Comparison of ENCODE assay signal across 28 cellular contexts in the genomic region with DNA sequence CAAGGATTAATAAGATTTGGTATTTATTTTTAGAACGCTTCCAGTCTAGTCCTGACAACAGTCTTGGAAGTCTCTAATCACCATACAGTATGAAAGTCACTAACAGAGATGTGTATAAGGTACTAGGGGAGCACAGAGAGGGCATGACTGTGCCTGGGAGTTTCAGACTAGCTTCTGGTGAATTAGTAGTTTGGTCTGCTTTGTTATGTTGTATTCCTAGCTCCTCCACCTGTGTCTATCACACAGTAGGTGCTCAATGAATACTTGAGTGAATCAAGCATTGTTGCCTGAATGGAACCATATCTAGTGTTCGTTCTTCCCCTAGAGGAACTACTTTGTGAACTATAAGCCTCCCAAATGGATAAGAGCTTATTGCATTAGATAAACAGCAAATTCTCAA.
"Had no signal": no experiment of that assay in that cellular context is flagged by ENCODE, and none has a peak within 500 bp of the region (broad histone marks: within the 10 kb centered on the region; RNA-seq: fewer than 3 reads in every experiment).

No MANE protein-coding gene starts in this region.

- ATAC-seq: activated T-cell treated with anti-CD3 and anti-CD28 coated beads, Interleukin-2, amount 50 U/mL, for 72 hours; effector memory CD8-positive, alpha-beta T cell; foreskin keratinocyte; gastrocnemius medialis; heart left ventricle had no signal

- H3K27ac ChIP-seq: brain microvascular endothelial cell, esophagus muscularis mucosa, foreskin keratinocyte, gastrocnemius medialis, heart left ventricle had no signal

- H3K4me3 Mint-ChIP-seq: activated CD4-positive, alpha-beta memory T cell treated with anti-CD3 and anti-CD28 coated beads, Interleukin-2, amount 10 ng/mL, durations not matched to agents 7 days and 5 days; activated CD4-positive, alpha-beta T cell treated with anti-CD3 and anti-CD28 coated beads, Interleukin-2, amount 10 ng/mL, durations not matched to agents 7 days and 5 days; activated naive CD4-positive, alpha-beta T cell treated with anti-CD3 and anti-CD28 coated beads, Interleukin-2, amount 10 ng/mL, durations not matched to agents 7 days and 5 days; activated naive CD8-positive, alpha-beta T cell; activated T-cell treated with anti-CD3 and anti-CD28 coated beads, Interleukin-2, amount 50 U/mL, for 24 hours; activated T-cell treated with anti-CD3 and anti-CD28 coated beads, Interleukin-2, amount 50 U/mL, for 72 hours; central memory CD8-positive, alpha-beta T cell; effector memory CD8-positive, alpha-beta T cell had no signal

- H3K27ac Mint-ChIP-seq: activated CD4-positive, alpha-beta memory T cell treated with anti-CD3 and anti-CD28 coated beads, Interleukin-2, amount 10 ng/mL, durations not matched to agents 7 days and 5 days; activated CD4-positive, alpha-beta T cell treated with anti-CD3 and anti-CD28 coated beads, Interleukin-2, amount 10 ng/mL, durations not matched to agents 7 days and 5 days; activated naive CD4-positive, alpha-beta T cell treated with anti-CD3 and anti-CD28 coated beads, Interleukin-2, amount 10 ng/mL, durations not matched to agents 7 days and 5 days; activated T-cell treated with anti-CD3 and anti-CD28 coated beads, Interleukin-2, amount 50 U/mL, for 24 hours had no signal

- H3K4me3 ChIP-seq: esophagus muscularis mucosa, gastrocnemius medialis, heart left ventricle had no signal

- H3K27me3 ChIP-seq: brain microvascular endothelial cell, esophagus muscularis mucosa, foreskin keratinocyte, gastrocnemius medialis, heart left ventricle had no signal

- DNase-seq: activated CD4-positive, alpha-beta memory T cell treated with anti-CD3 and anti-CD28 coated beads, Interleukin-2, amount 10 ng/mL, durations not matched to agents 7 days and 5 days; activated CD4-positive, alpha-beta T cell treated with anti-CD3 and anti-CD28 coated beads for 1 hour; activated CD4-positive, alpha-beta T cell treated with anti-CD3 and anti-CD28 coated beads for 4 hours; activated CD4-positive, alpha-beta T cell treated with anti-CD3 and anti-CD28 coated beads, Interleukin-2, amount 10 ng/mL, durations not matched to agents 7 days and 5 days; activated CD4-positive, alpha-beta T cell treated with anti-CD3 and anti-CD28 coated beads, Interleukin-2, amount 50 U/mL, for 4 hours; activated CD8-positive, alpha-beta memory T cell treated with anti-CD3 and anti-CD28 coated beads, Interleukin-2, amount 50 U/mL, for 48 hours; activated gamma-delta T cell; activated naive CD4-positive, alpha-beta T cell; activated naive CD4-positive, alpha-beta T cell treated with anti-CD3 and anti-CD28 coated beads, Interleukin-2, amount 10 ng/mL, durations not matched to agents 7 days and 5 days; activated T-cell treated with anti-CD3 and anti-CD28 coated beads for 4 hours; activated T-cell treated with anti-CD3 and anti-CD28 coated beads, Interleukin-2, amount 50 U/mL, for 24 hours; activated T-cell treated with anti-CD3 and anti-CD28 coated beads, Interleukin-2, amount 50 U/mL, for 72 hours; amniotic stem cell; anterior cingulate cortex; brain microvascular endothelial cell; cortex of kidney; dermis blood vessel endothelial cell; effector CD4-positive, alpha-beta T cell; effector memory CD8-positive, alpha-beta T cell; erythroblast; foreskin keratinocyte; gastrocnemius medialis; glutamatergic neuron; heart left ventricle; T-helper 2 cell had no signal

- H3K9me3 Mint-ChIP-seq: activated CD4-positive, alpha-beta memory T cell treated with anti-CD3 and anti-CD28 coated beads, Interleukin-2, amount 10 ng/mL, durations not matched to agents 7 days and 5 days; activated CD4-positive, alpha-beta T cell treated with anti-CD3 and anti-CD28 coated beads, Interleukin-2, amount 10 ng/mL, durations not matched to agents 7 days and 5 days; activated naive CD4-positive, alpha-beta T cell treated with anti-CD3 and anti-CD28 coated beads, Interleukin-2, amount 10 ng/mL, durations not matched to agents 7 days and 5 days; activated T-cell treated with anti-CD3 and anti-CD28 coated beads, Interleukin-2, amount 50 U/mL, for 24 hours; activated T-cell treated with anti-CD3 and anti-CD28 coated beads, Interleukin-2, amount 50 U/mL, for 72 hours; central memory CD8-positive, alpha-beta T cell; effector memory CD8-positive, alpha-beta T cell had no signal

- H3K36me3 ChIP-seq: brain microvascular endothelial cell had no signal

- H3K4me1 ChIP-seq: esophagus muscularis mucosa, foreskin keratinocyte, gastrocnemius medialis, heart left ventricle had no signal

- H3K4me1 Mint-ChIP-seq: activated CD4-positive, alpha-beta memory T cell treated with anti-CD3 and anti-CD28 coated beads, Interleukin-2, amount 10 ng/mL, durations not matched to agents 7 days and 5 days; activated CD4-positive, alpha-beta T cell treated with anti-CD3 and anti-CD28 coated beads, Interleukin-2, amount 10 ng/mL, durations not matched to agents 7 days and 5 days; activated naive CD4-positive, alpha-beta T cell treated with anti-CD3 and anti-CD28 coated beads, Interleukin-2, amount 10 ng/mL, durations not matched to agents 7 days and 5 days; central memory CD8-positive, alpha-beta T cell had no signal

- H3K27me3 Mint-ChIP-seq: activated CD4-positive, alpha-beta memory T cell treated with anti-CD3 and anti-CD28 coated beads, Interleukin-2, amount 10 ng/mL, durations not matched to agents 7 days and 5 days; activated CD4-positive, alpha-beta T cell treated with anti-CD3 and anti-CD28 coated beads, Interleukin-2, amount 10 ng/mL, durations not matched to agents 7 days and 5 days; activated naive CD4-positive, alpha-beta T cell treated with anti-CD3 and anti-CD28 coated beads, Interleukin-2, amount 10 ng/mL, durations not matched to agents 7 days and 5 days; activated naive CD8-positive, alpha-beta T cell; activated T-cell treated with anti-CD3 and anti-CD28 coated beads, Interleukin-2, amount 50 U/mL, for 24 hours; central memory CD8-positive, alpha-beta T cell; effector memory CD8-positive, alpha-beta T cell had no signal

- H3K9me3 ChIP-seq: esophagus muscularis mucosa, gastrocnemius medialis, heart left ventricle had no signal
